Comparison of ENCODE assay signal across 28 cellular contexts in the genomic region with DNA sequence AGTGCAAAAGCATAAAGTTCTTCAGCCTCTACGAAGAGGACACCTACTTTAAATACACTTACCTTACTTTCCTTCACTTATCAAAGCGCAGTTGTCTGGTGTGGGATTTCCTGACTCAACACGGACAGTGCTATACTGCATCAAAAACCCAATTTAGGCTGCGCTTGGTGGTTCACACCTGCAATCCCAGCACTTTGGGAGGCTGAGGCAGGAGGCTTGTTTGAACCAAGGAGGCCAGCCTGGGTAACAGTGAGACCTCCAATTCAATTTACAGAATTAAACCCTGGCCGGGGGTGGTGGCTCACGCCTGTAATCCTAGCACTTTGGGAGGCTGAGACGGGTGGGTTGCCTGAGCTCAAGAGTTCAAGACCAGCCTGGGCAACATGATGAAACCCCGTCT. TPM values are rescaled to one million over a fixed set of nuclear protein-coding genes. Genes with fewer than 3 reads are reported as not detected.
A peak's percentile ranks its signal among the peaks of the same experiment; 100 is the strongest.
DNase-seq lines count a peak whose midpoint lies in the region; TF ChIP-seq lines count a peak whose summit lies in the region.
"Had no signal": no experiment of that assay in that cellular context is flagged by ENCODE, and none has a peak within 500 bp of the region (broad histone marks: within the 10 kb centered on the region; RNA-seq: fewer than 3 reads in every experiment).

No MANE protein-coding gene starts in this region.

- H3K27me3 Mint-ChIP-seq in activated T-cell treated with anti-CD3 and anti-CD28 coated beads, Interleukin-2, amount 50 U/mL, for 24 hours, result no peaks in the 10 kb centered on the region
- H3K27me3 Mint-ChIP-seq in osteocyte (ENCODE audit: unreplicated experiment), result no peaks in the 10 kb centered on the region
- H3K27me3 Mint-ChIP-seq: effector memory CD8-positive, alpha-beta T cell had no signal

- peaks cover 94% of the 10 kb centered on the region for H3K36me3 Mint-ChIP-seq in activated T-cell treated with anti-CD3 and anti-CD28 coated beads, Interleukin-2, amount 50 U/mL, for 24 hours (ENCODE audit: low read depth)
- peaks cover 43% of the 10 kb centered on the region for H3K36me3 Mint-ChIP-seq in osteocyte (ENCODE audit: unreplicated experiment)

- TF ChIP-seq CTCF in RWPE1 (conservative IDR thresholded peaks at IDR 0.05; ENCODE audit: low read depth), result no peak
- no peak for TF ChIP-seq CTCF in osteocyte (IDR thresholded peaks at IDR 0.05)

- DNase-seq in activated T-cell treated with anti-CD3 and anti-CD28 coated beads, Interleukin-2, amount 50 U/mL, for 24 hours, result no peak
- no peak for DNase-seq in activated T-cell treated with anti-CD3 and anti-CD28 coated beads, Interleukin-2, amount 50 U/mL, for 48 hours
- no peak for DNase-seq in RWPE1 (ENCODE audit: low spot score)
- no peak for DNase-seq in osteocyte (ENCODE audit: extremely low spot score, unreplicated experiment)
- no peak for DNase-seq in islet precursor cell
- no peak for DNase-seq in NCI-H446 (lab: John Stamatoyannopoulos, UW)
- DNase-seq: 8988T; activated CD4-positive, alpha-beta T cell treated with anti-CD3 and anti-CD28 coated beads, Interleukin-2, amount 50 U/mL, for 48 hours; activated CD4-positive, CD25-positive, alpha-beta regulatory T cell treated with anti-CD3 and anti-CD28 coated beads, Interleukin-2, amount 50 U/mL, for 72 hours; central memory CD4-positive, alpha-beta T cell; cortex of kidney; DMS79 treated with DMSO at 0.1 percent for 48 hours; effector memory CD8-positive, alpha-beta T cell; erythroblast; GF-D8; hypothalamus; left cardiac atrium; NCI-H1930; NCI-H69; nephron progenitor cell; pancreas; retina; SHP77 treated with DMSO at 0.1 percent for 48 hours; stimulated activated naive CD8-positive, alpha-beta T cell treated with anti-CD3 and anti-CD28 coated beads, Interleukin-15, Interleukin-2, amounts not matched to agents 100 U/mL and 50 U/mL, for 24 hours; T-helper 2 cell had no signal

- CTCF ChIA-PET in RWPE1 (lab: Yijun Ruan, JAX), result no interaction called here

- peak overlapping the region; percentile 68 for H3K27ac Mint-ChIP-seq in activated T-cell treated with anti-CD3 and anti-CD28 coated beads, Interleukin-2, amount 50 U/mL, for 24 hours
- peak overlapping the region; percentile 23 for H3K27ac Mint-ChIP-seq in osteocyte (ENCODE audit: unreplicated experiment)
- H3K27ac Mint-ChIP-seq: nephron progenitor cell had no signal

- H3K9me3 Mint-ChIP-seq in activated T-cell treated with anti-CD3 and anti-CD28 coated beads, Interleukin-2, amount 50 U/mL, for 24 hours, result no peaks in the 10 kb centered on the region
- no peaks in the 10 kb centered on the region for H3K9me3 Mint-ChIP-seq in osteocyte (ENCODE audit: unreplicated experiment)
- H3K9me3 Mint-ChIP-seq: activated T-helper 2 cell treated with anti-CD3 and anti-CD28 coated beads, Interferon-gamma antibody, Interleukin-2, Interleukin-4, amounts not matched to agents 10 μg/mL and 5 μg/mL and 100 μg/mL, durations not matched to agents 14 hours and 24 hours and 36 hours; CD14-positive monocyte; effector memory CD8-positive, alpha-beta T cell; nephron progenitor cell had no signal

- POLR2A ChIA-PET in RWPE1 (lab: Yijun Ruan, JAX; ENCODE audit: low non-redundant PET), result no interaction called here

- H3K4me1 Mint-ChIP-seq in activated T-cell treated with anti-CD3 and anti-CD28 coated beads, Interleukin-2, amount 50 U/mL, for 24 hours (ENCODE audit: low read depth), result peaks cover 44% of the 10 kb centered on the region
- peaks cover 13% of the 10 kb centered on the region for H3K4me1 Mint-ChIP-seq in osteocyte (ENCODE audit: unreplicated experiment)

- H3K27ac ChIP-seq in RWPE1, result peak overlapping the region; percentile 29; the same call in 1 of the 2 replicates
- H3K27ac ChIP-seq: pancreas, skin epidermis had no signal

- no peak overlapping the region for H3K4me3 Mint-ChIP-seq in activated T-cell treated with anti-CD3 and anti-CD28 coated beads, Interleukin-2, amount 50 U/mL, for 24 hours
- H3K4me3 Mint-ChIP-seq in osteocyte (ENCODE audit: unreplicated experiment), result no peak overlapping the region
- H3K4me3 Mint-ChIP-seq: CD14-positive monocyte, nephron progenitor cell had no signal

RNA-seq across cellular contexts. Expression of a gene that starts 4.1 kb away (rescaled TPM):
- total RNA-seq in osteocyte, result 16.8 and 22.7 TPM in 2 replicates

RNA-seq across cellular contexts. Expression of a gene that starts 4.4 kb away (rescaled TPM):
- 35.7 and 36.3 TPM in 2 replicates for total RNA-seq in osteocyte

RNA-seq across cellular contexts. Expression of a gene that starts 11.5 kb away (rescaled TPM):
- 183 and 187 TPM in 2 replicates for total RNA-seq in osteocyte

RNA-seq across cellular contexts. Expression of a gene that starts 14.9 kb away (rescaled TPM):
- 137 and 145 TPM in 2 replicates for total RNA-seq in osteocyte

RNA-seq across cellular contexts. Expression of a gene that starts 15.6 kb away (rescaled TPM):
- 33.0 and 34.7 TPM in 2 replicates for total RNA-seq in osteocyte
